12 cellular contexts compared by ENCODE assay signal in genomic region chr15:31024330-31024729, GRCh38. TPM values are rescaled to one million over a fixed set of nuclear protein-coding genes. Genes with fewer than 3 reads are reported as not detected.
DNase-seq lines count a peak whose midpoint lies in the region; ATAC-seq and TF ChIP-seq lines count a peak whose summit lies in the region.
"Had no signal": no experiment of that assay in that cellular context is flagged by ENCODE, and none has a peak within 500 bp of the region (broad histone marks: within the 10 kb centered on the region; RNA-seq: fewer than 3 reads in every experiment).

No MANE protein-coding gene starts in this region.

- H3K27ac Mint-ChIP-seq in progenitor cell of endocrine pancreas = peak overlapping the region; percentile 92

- no peaks in the 10 kb centered on the region for H4K20me1 ChIP-seq in SK-N-SH (ENCODE audit: insufficient read depth)

- peak overlapping the region; percentile 40; the same call in 1 of the 2 replicates for H2AFZ ChIP-seq in SK-N-SH (ENCODE audit: low read depth)

- no peaks in the 10 kb centered on the region for H3K36me3 ChIP-seq in SK-N-SH (replicated peaks in 1 of 2; ENCODE audit: control insufficient read depth in 1 of 2, insufficient read depth in 2 of 2, low read length in 1 of 2)
- H3K36me3 ChIP-seq: Peyer's patch, thoracic aorta had no signal

- H3K27ac ChIP-seq in SK-N-SH (ENCODE audit: low read depth in 2 of 2, low read length in 1 of 2) = peak overlapping the region; percentile 48 to 57; a peak in 3 of 4 replicates
- H3K27ac ChIP-seq: Peyer's patch, thoracic aorta had no signal

- peak overlapping the region; percentile 28 for H3K4me3 Mint-ChIP-seq in progenitor cell of endocrine pancreas (ENCODE audit: low read depth)
- no peak overlapping the region for H3K4me3 Mint-ChIP-seq in activated T-cell treated with anti-CD3 and anti-CD28 coated beads, Interleukin-2, amount 50 U/mL, for 4 hours

- no peak overlapping the region for H3K4me3 ChIP-seq in SK-N-SH (ENCODE audit: low read depth in 2 of 2, low read length in 1 of 2)
- H3K4me3 ChIP-seq in fibroblast of pulmonary artery (replicated peaks; ENCODE audit: low read depth, low read length) = no peak overlapping the region
- H3K4me3 ChIP-seq: Peyer's patch, thoracic aorta had no signal

- peak; percentile 74 for DNase-seq in GM04504 (ENCODE audit: low read depth)
- DNase-seq in SK-N-SH = no peak
- DNase-seq in fibroblast of pulmonary artery (ENCODE audit: low read depth) = peak; percentile 97
- no peak for DNase-seq in progenitor cell of endocrine pancreas (ENCODE audit: low spot score, unreplicated experiment)
- no peak for DNase-seq in activated T-cell treated with anti-CD3 and anti-CD28 coated beads, Interleukin-2, amount 50 U/mL, for 1 hour
- DNase-seq in activated T-cell treated with anti-CD3 and anti-CD28 coated beads, Interleukin-2, amount 50 U/mL, for 4 hours = no peak
- DNase-seq in activated effector memory CD4-positive, alpha-beta T cell treated with Interleukin-2 at 50 U/mL for 16 hours = no peak
- DNase-seq in NCI-H187 (lab: John Stamatoyannopoulos, UW) = no peak
- DNase-seq: erythroblast, Kasumi-1, Peyer's patch had no signal

- no peaks in the 10 kb centered on the region for H3K9me3 Mint-ChIP-seq in progenitor cell of endocrine pancreas (ENCODE audit: low read depth)
- no peaks in the 10 kb centered on the region for H3K9me3 Mint-ChIP-seq in activated T-cell treated with anti-CD3 and anti-CD28 coated beads, Interleukin-2, amount 50 U/mL, for 4 hours

- H3K9ac ChIP-seq in SK-N-SH = 0 out of 2 replicates have a peak overlapping the region, but pooled peaks have one; percentile 23

- POLR2A ChIA-PET in SK-N-SH (lab: Yijun Ruan, JAX) = no interaction called here

- H3K9me2 ChIP-seq in SK-N-SH = no peaks in the 10 kb centered on the region

- no peaks in the 10 kb centered on the region for H3K36me3 Mint-ChIP-seq in progenitor cell of endocrine pancreas (ENCODE audit: insufficient read depth)
- no peaks in the 10 kb centered on the region for H3K36me3 Mint-ChIP-seq in activated T-cell treated with anti-CD3 and anti-CD28 coated beads, Interleukin-2, amount 50 U/mL, for 4 hours (ENCODE audit: insufficient read depth)

- no peaks in the 10 kb centered on the region for H3K27me3 ChIP-seq in SK-N-SH (ENCODE audit: insufficient read depth)
- H3K27me3 ChIP-seq: Peyer's patch had no signal

- ATAC-seq in activated T-cell treated with anti-CD3 and anti-CD28 coated beads, Interleukin-2, amount 50 U/mL, for 4 hours = no peak

- CTCF ChIA-PET in SK-N-SH (lab: Yijun Ruan, JAX) = interaction anchor here (1.1 to 3.5 kb wide), 3 partner anchors 14 to 165 kb away, joined by 3 to 12 read pairs (median 3); no protein-coding TSS in a partner anchor

- H3K4me2 ChIP-seq in SK-N-SH = peak overlapping the region; percentile 10

- peaks cover 21% of the 10 kb centered on the region for H3K4me1 Mint-ChIP-seq in progenitor cell of endocrine pancreas (ENCODE audit: low read depth)
- H3K4me1 Mint-ChIP-seq in activated T-cell treated with anti-CD3 and anti-CD28 coated beads, Interleukin-2, amount 50 U/mL, for 4 hours (ENCODE audit: low read depth) = peaks cover 3% of the 10 kb centered on the region

- H3K9me3 ChIP-seq in SK-N-SH = no peaks in the 10 kb centered on the region
- H3K9me3 ChIP-seq: Peyer's patch, thoracic aorta had no signal

- 13% methylated on average over 5 of the region's 5 CpGs for WGBS in SK-N-SH (ENCODE audit: low lambda C conversion rate)

- no peaks in the 10 kb centered on the region for H3K79me2 ChIP-seq in SK-N-SH (ENCODE audit: insufficient read depth)

- no peak for TF ChIP-seq CTCF in SK-N-SH (IDR thresholded peaks at IDR 0.05)
- TF ChIP-seq CTCF in fibroblast of pulmonary artery (IDR thresholded peaks at IDR 0.05; ENCODE audit: low read length, missing control alignments) = no peak
- TF ChIP-seq CTCF in progenitor cell of endocrine pancreas (IDR thresholded peaks at IDR 0.05; ENCODE audit: unreplicated experiment) = no peak

- no peaks in the 10 kb centered on the region for H3K27me3 Mint-ChIP-seq in progenitor cell of endocrine pancreas
- H3K27me3 Mint-ChIP-seq in activated T-cell treated with anti-CD3 and anti-CD28 coated beads, Interleukin-2, amount 50 U/mL, for 4 hours (ENCODE audit: low read depth) = peaks cover 7% of the 10 kb centered on the region

- H3K4me1 ChIP-seq in SK-N-SH (ENCODE audit: control insufficient read depth in 1 of 2, insufficient read depth in 2 of 2, low read depth in 1 of 2, low read length in 1 of 2) = peaks cover 16 to 22% of the 10 kb centered on the region in 2 experiments; a peak in 2 of 4 replicates
- H3K4me1 ChIP-seq: Peyer's patch had no signal

- TF ChIP-seq EP300 in SK-N-SH (IDR thresholded peaks at IDR 0.05; ENCODE audit: borderline replicate concordance in 1 of 2, low read depth in 1 of 2, low read length in 1 of 2) = peak; percentile 14 to 83; a peak in 1 of 4 replicates

- peaks cover 13% of the 10 kb centered on the region for H3F3A ChIP-seq in SK-N-SH (replicated peaks; ENCODE audit: insufficient read depth)

- no peak for TF ChIP-seq RAD21 in SK-N-SH (IDR thresholded peaks at IDR 0.05; ENCODE audit: low read length)

TF ChIP-seq in SK-N-SH, 30 proteins besides CTCF, POLR2A, EP300 and RAD21 (continues in another document):
- no peak for TF ChIP-seq RFX5 (IDR thresholded peaks at IDR 0.05; ENCODE audit: low read length)
- TF ChIP-seq YY1 (IDR thresholded peaks at IDR 0.05; ENCODE audit: low read depth) = peak; percentile 58; the same call in 1 of the 2 replicates
- TF ChIP-seq IRF3 (IDR thresholded peaks at IDR 0.05; ENCODE audit: low read depth, low read length) = no peak
- no peak for TF ChIP-seq MXI1 (IDR thresholded peaks at IDR 0.05; ENCODE audit: low read depth, low read length)
- peak; percentile 43; the same call in 1 of the 2 replicates for TF ChIP-seq TAF1 (IDR thresholded peaks at IDR 0.05; ENCODE audit: borderline replicate concordance, low read depth, low read length)
- TF ChIP-seq FOXM1 (IDR thresholded peaks at IDR 0.05; ENCODE audit: low read depth) = no peak
- no peak for TF ChIP-seq SMC3 (IDR thresholded peaks at IDR 0.05; ENCODE audit: low read depth, low read length)
- no peak for TF ChIP-seq FOXJ3 (CRISPR knock-in tag; IDR thresholded peaks at IDR 0.05)
- peak; percentile 60; the same call in 1 of the 2 replicates for TF ChIP-seq PBX3 (IDR thresholded peaks at IDR 0.05)
- TF ChIP-seq TEAD4 (IDR thresholded peaks at IDR 0.05; ENCODE audit: borderline replicate concordance, insufficient read depth) = peak; percentile 98
- peak; percentile 52 for TF ChIP-seq FOSL2 (IDR thresholded peaks at IDR 0.05; ENCODE audit: borderline replicate concordance, low read depth)
- no peak; the same call in 1 of the 2 replicates for TF ChIP-seq POLR2AphosphoS5 (IDR thresholded peaks at IDR 0.05; ENCODE audit: low read depth, low read length)
- peak; percentile 83 for TF ChIP-seq MAX (IDR thresholded peaks at IDR 0.05; ENCODE audit: low read depth)
- no peak for TF ChIP-seq RCOR1 (IDR thresholded peaks at IDR 0.05; ENCODE audit: low read length)
- peak; percentile 33; the same call in 1 of the 2 replicates for TF ChIP-seq SIN3A (IDR thresholded peaks at IDR 0.05; ENCODE audit: borderline replicate concordance, low read depth, low read length)
- TF ChIP-seq RXRA (IDR thresholded peaks at IDR 0.05; ENCODE audit: borderline replicate concordance, low read depth) = peak; percentile 89; the same call in 1 of the 2 replicates
- TF ChIP-seq JUND (IDR thresholded peaks at IDR 0.05) = peak; percentile 70

RNA-seq across cellular contexts. Expression of gene MTMR10, which starts 32.9 kb away (rescaled TPM):
- 6.4 and 8.0 TPM in 2 replicates for polyA plus RNA-seq in SK-N-SH (2012; rRNA removed)
- polyA plus RNA-seq in SK-N-SH (2012; cell fraction: cytosol; rRNA removed) = 7.4 and 8.7 TPM in 2 replicates
- polyA plus RNA-seq in SK-N-SH (2012; cell fraction: nucleus; rRNA removed) = 9.1 and 14.4 TPM in 2 replicates
- total RNA-seq in progenitor cell of endocrine pancreas = 21.1 and 21.2 TPM in 2 replicates
- 10 to 100 TPM in 2 of 3 donors, 1 to 10 TPM in 1; 9.1 to 12.3 (median 10.8) TPM for total RNA-seq in activated T-cell treated with anti-CD3 and anti-CD28 coated beads, Interleukin-2, amount 50 U/mL, for 4 hours

Comparison
In these comparisons a context has a peak if more than half of its experiments do, and no peak if none do; other contexts are left out.
1. DNase-seq: peak in GM04504 (single experiment) and fibroblast of pulmonary artery (single experiment); none in SK-N-SH (single experiment), progenitor cell of endocrine pancreas (single experiment), activated T-cell treated with anti-CD3 and anti-CD28 coated beads, Interleukin-2, amount 50 U/mL, for 1 hour (single experiment), activated T-cell treated with anti-CD3 and anti-CD28 coated beads, Interleukin-2, amount 50 U/mL, for 4 hours (single experiment), activated effector memory CD4-positive, alpha-beta T cell treated with Interleukin-2 at 50 U/mL for 16 hours (single experiment) and NCI-H187 (0 of 2).